Comparison of ENCODE assay signal across 22 cellular contexts in genomic region chr9:117291223-117291622, GRCh38.
DNase-seq lines count a peak whose midpoint lies in the region; ATAC-seq and TF ChIP-seq lines count a peak whose summit lies in the region.
"Had no signal": no experiment of that assay in that cellular context is flagged by ENCODE, and none has a peak within 500 bp of the region (broad histone marks: within the 10 kb centered on the region; RNA-seq: fewer than 3 reads in every experiment).

No MANE protein-coding gene starts in this region.

- no peak overlapping the region for H2BK120ac ChIP-seq in mesenchymal stem cell (ENCODE audit: low read depth, low read length)

- H3K4me1 ChIP-seq in Karpas-422 (ENCODE audit: low read length) (peaks cover 76% of the 10 kb centered on the region), mesenchymal stem cell (ENCODE audit: control insufficient read depth, insufficient read depth, low read depth, low read length) (no peaks in the 10 kb centered on the region)
- H3K4me1 ChIP-seq: A549 had no signal

- no peak overlapping the region for H2BK5ac ChIP-seq in mesenchymal stem cell (ENCODE audit: low read depth, low read length, poor library complexity, severe bottlenecking)

- H4K20me1 ChIP-seq in Karpas-422 (ENCODE audit: insufficient read depth, low read depth, low read length) (no peaks in the 10 kb centered on the region), neural cell (ENCODE audit: insufficient read depth) (no peaks in the 10 kb centered on the region)
- H4K20me1 ChIP-seq: BLaER1 had no signal

- no peak overlapping the region for H3K4me3 ChIP-seq in Karpas-422 (ENCODE audit: low read length)
- peak overlapping the region in 1 of 2 experiments; percentile 11 for H3K4me3 ChIP-seq in mesenchymal stem cell (ENCODE audit: insufficient read depth in 1 of 2, low read depth in 1 of 2, low read length in 2 of 2)
- H3K4me3 ChIP-seq in neural cell (ENCODE audit: low read length): no peak overlapping the region
- H3K4me3 ChIP-seq: A549, BLaER1, GM12878 had no signal

- H3K79me2 ChIP-seq in Karpas-422 (ENCODE audit: low read length): no peaks in the 10 kb centered on the region
- no peaks in the 10 kb centered on the region for H3K79me2 ChIP-seq in neural cell (replicated peaks; ENCODE audit: insufficient read depth, low read length)

- CTCF ChIA-PET in Calu3 (lab: Charles Lee): no interaction called here

- H3K27me3 ChIP-seq in Karpas-422 (ENCODE audit: low read length) (no peaks in the 10 kb centered on the region), mesenchymal stem cell (ENCODE audit: control insufficient read depth in 1 of 2, insufficient read depth in 1 of 2, low read length in 2 of 2) (no peaks in the 10 kb centered on the region), neural cell (ENCODE audit: insufficient read depth, low read depth, low read length) (no peaks in the 10 kb centered on the region)
- H3K27me3 ChIP-seq: BLaER1 had no signal

- TF ChIP-seq RAD21 in neural cell (conservative IDR thresholded peaks at IDR 0.05): no peak

- no peak overlapping the region for H3K14ac ChIP-seq in mesenchymal stem cell (ENCODE audit: low read length in 2 of 2)

- H4K8ac ChIP-seq in mesenchymal stem cell (ENCODE audit: low read length): no peak overlapping the region

- peak; percentile 21 for DNase-seq in left ventricle myocardium superior
- no peak for DNase-seq in left cardiac atrium
- no peak for DNase-seq in Karpas-422
- DNase-seq in mesenchymal stem cell: no peak
- DNase-seq in activated T-cell treated with anti-CD3 and anti-CD28 coated beads, Interleukin-2, amount 50 U/mL, for 4 hours: no peak
- DNase-seq in Calu3: no peak
- DNase-seq in NCI-H1105 (lab: John Stamatoyannopoulos, UW): no peak
- DNase-seq: AML-193; C1 segment of cervical spinal cord; CD4-positive, alpha-beta memory T cell; CD4-positive, CD25-positive, alpha-beta regulatory T cell; CD8-positive, alpha-beta memory T cell; COR-L47; EL; GDM1 had no signal

- H4K91ac ChIP-seq in mesenchymal stem cell (ENCODE audit: low read length): peak overlapping the region; percentile 53

- peak overlapping the region; percentile 92; the same call in 1 of the 2 replicates for H3K27ac ChIP-seq in Karpas-422 (ENCODE audit: low read length)
- H3K27ac ChIP-seq in mesenchymal stem cell (ENCODE audit: low read length, poor library complexity, severe bottlenecking): no peak overlapping the region
- H3K27ac ChIP-seq in neural cell (ENCODE audit: low read length): peak overlapping the region; percentile 50
- H3K27ac ChIP-seq: 22Rv1, A549, BLaER1 had no signal

- H3K4ac ChIP-seq in mesenchymal stem cell (ENCODE audit: low read depth in 1 of 2, low read length in 2 of 2): no peak overlapping the region

- peaks cover 3% of the 10 kb centered on the region for H3K9me3 Mint-ChIP-seq in activated T-cell treated with anti-CD3 and anti-CD28 coated beads, Interleukin-2, amount 50 U/mL, for 4 hours
- H3K9me3 Mint-ChIP-seq in Calu3 (ENCODE audit: low read depth, unreplicated experiment): peaks cover 3% of the 10 kb centered on the region

- H2BK15ac ChIP-seq in mesenchymal stem cell (ENCODE audit: low read depth, poor library complexity, severe bottlenecking): no peak overlapping the region

- 82% methylated on average over 13 of the region's 13 CpGs for WGBS in mesenchymal stem cell

- no peak overlapping the region for H3K27ac Mint-ChIP-seq in Calu3 (ENCODE audit: unreplicated experiment)
- H3K27ac Mint-ChIP-seq: B cell; CD14-positive monocyte; CD4-positive, alpha-beta memory T cell; CD4-positive, CD25-positive, alpha-beta regulatory T cell; CD8-positive, alpha-beta memory T cell had no signal

- no peak overlapping the region for H3K23ac ChIP-seq in mesenchymal stem cell (ENCODE audit: low read length in 2 of 2)

- no peak overlapping the region for H3K4me3 Mint-ChIP-seq in activated T-cell treated with anti-CD3 and anti-CD28 coated beads, Interleukin-2, amount 50 U/mL, for 4 hours
- H3K4me3 Mint-ChIP-seq in Calu3 (ENCODE audit: low read depth, unreplicated experiment): no peak overlapping the region
- H3K4me3 Mint-ChIP-seq: B cell; CD14-positive monocyte; CD4-positive, alpha-beta memory T cell; CD4-positive, CD25-positive, alpha-beta regulatory T cell; CD8-positive, alpha-beta memory T cell had no signal

- H3K4me1 Mint-ChIP-seq in activated T-cell treated with anti-CD3 and anti-CD28 coated beads, Interleukin-2, amount 50 U/mL, for 4 hours (ENCODE audit: low read depth): no peaks in the 10 kb centered on the region
- no peaks in the 10 kb centered on the region for H3K4me1 Mint-ChIP-seq in Calu3 (ENCODE audit: low read depth, unreplicated experiment)
- H3K4me1 Mint-ChIP-seq: B cell; CD14-positive monocyte; CD4-positive, alpha-beta memory T cell; CD4-positive, CD25-positive, alpha-beta regulatory T cell; CD8-positive, alpha-beta memory T cell had no signal

- no peak overlapping the region for H2BK12ac ChIP-seq in mesenchymal stem cell (ENCODE audit: low read length in 2 of 2)

- no peaks in the 10 kb centered on the region for H3K36me3 ChIP-seq in Karpas-422 (ENCODE audit: insufficient read depth, low read length)
- H3K36me3 ChIP-seq in mesenchymal stem cell (ENCODE audit: control insufficient read depth in 1 of 2, insufficient read depth in 2 of 2, low read depth in 1 of 2, low read length in 2 of 2): no peaks in the 10 kb centered on the region
- H3K36me3 ChIP-seq in neural cell (ENCODE audit: insufficient read depth, low read length): no peaks in the 10 kb centered on the region
- H3K36me3 ChIP-seq: BLaER1 had no signal

- no peak for TF ChIP-seq EP300 in neural cell (conservative IDR thresholded peaks at IDR 0.05; ENCODE audit: poor library complexity, severe bottlenecking)

- H3F3A ChIP-seq in neural cell (ENCODE audit: insufficient read depth, low read length, poor library complexity, severe bottlenecking): no peaks in the 10 kb centered on the region

- no peak overlapping the region for H2AFZ ChIP-seq in Karpas-422 (ENCODE audit: low read length)
- H2AFZ ChIP-seq in mesenchymal stem cell (ENCODE audit: low read depth, low read length): no peak overlapping the region
- no peak overlapping the region for H2AFZ ChIP-seq in neural cell (ENCODE audit: low read depth, low read length)

- H3K36me3 Mint-ChIP-seq in activated T-cell treated with anti-CD3 and anti-CD28 coated beads, Interleukin-2, amount 50 U/mL, for 4 hours (ENCODE audit: insufficient read depth): no peaks in the 10 kb centered on the region
- no peaks in the 10 kb centered on the region for H3K36me3 Mint-ChIP-seq in Calu3 (ENCODE audit: insufficient read depth, unreplicated experiment)
- H3K36me3 Mint-ChIP-seq: CD14-positive monocyte; CD4-positive, alpha-beta memory T cell; CD4-positive, CD25-positive, alpha-beta regulatory T cell; CD8-positive, alpha-beta memory T cell had no signal

- no peak overlapping the region for H3K18ac ChIP-seq in mesenchymal stem cell (ENCODE audit: low read depth in 1 of 2, low read length in 2 of 2)

- H3K4me2 ChIP-seq in Karpas-422 (ENCODE audit: low read depth, low read length, poor library complexity, severe bottlenecking) (no peak overlapping the region), mesenchymal stem cell (ENCODE audit: low read length, poor library complexity, severe bottlenecking) (no peak overlapping the region), neural cell (ENCODE audit: low read length) (no peak overlapping the region)
- H3K4me2 ChIP-seq: A549, BLaER1 had no signal

- TF ChIP-seq CTCF in neural cell (IDR thresholded peaks at IDR 0.05; ENCODE audit: poor library complexity, severe bottlenecking) (no peak), Calu3 (IDR thresholded peaks at IDR 0.05; ENCODE audit: unreplicated experiment) (no peak)

- H3K9me3 ChIP-seq in Karpas-422 (ENCODE audit: low read length) (no peaks in the 10 kb centered on the region), mesenchymal stem cell (ENCODE audit: control insufficient read depth, low read length) (no peaks in the 10 kb centered on the region), neural cell (ENCODE audit: low read length) (no peaks in the 10 kb centered on the region)
- H3K9me3 ChIP-seq: A549, BLaER1 had no signal

- no peak overlapping the region for H2AK5ac ChIP-seq in mesenchymal stem cell (ENCODE audit: low read length, severe bottlenecking)

- intact Hi-C loops in left ventricle myocardium superior (cut with micrococcal nuclease): no loop called here
- intact Hi-C loops in left cardiac atrium (cut with DNase I): no loop called here
- intact Hi-C loops in Calu3 (cut with micrococcal nuclease; ENCODE audit: unreplicated experiment): no loop called here

- no peak for ATAC-seq in left ventricle myocardium superior
- ATAC-seq in left cardiac atrium: no peak
- ATAC-seq in activated T-cell treated with anti-CD3 and anti-CD28 coated beads, Interleukin-2, amount 50 U/mL, for 4 hours: no peak
- ATAC-seq: A549, GM12878 had no signal

- H3K9me2 ChIP-seq in Karpas-422 (replicated peaks; ENCODE audit: insufficient read depth, low read length) (no peaks in the 10 kb centered on the region), neural cell (ENCODE audit: insufficient read depth, low read length) (no peaks in the 10 kb centered on the region)

- H3K27me3 Mint-ChIP-seq in activated T-cell treated with anti-CD3 and anti-CD28 coated beads, Interleukin-2, amount 50 U/mL, for 4 hours (ENCODE audit: low read depth): no peaks in the 10 kb centered on the region
- H3K27me3 Mint-ChIP-seq in Calu3 (ENCODE audit: unreplicated experiment): no peaks in the 10 kb centered on the region
- H3K27me3 Mint-ChIP-seq: B cell; CD4-positive, alpha-beta memory T cell; CD4-positive, CD25-positive, alpha-beta regulatory T cell; CD8-positive, alpha-beta memory T cell had no signal

- H3K9ac ChIP-seq in Karpas-422 (ENCODE audit: low read length) (no peak overlapping the region), mesenchymal stem cell (ENCODE audit: low read length) (no peak overlapping the region), neural cell (ENCODE audit: low read length) (no peak overlapping the region)
- H3K9ac ChIP-seq: BLaER1 had no signal

- H3K79me1 ChIP-seq in mesenchymal stem cell (replicated peaks; ENCODE audit: low read length, poor library complexity, severe bottlenecking): no peaks in the 10 kb centered on the region

- BruUV-seq in Calu3 (replicated peaks; lab: Mats Ljungman, UMichigan): no TSS peak

TF ChIP-seq in neural cell, 6 proteins besides CTCF, POLR2A, EP300 and RAD21 (continues in another document):
- TF ChIP-seq TAF1 (IDR thresholded peaks at IDR 0.05; ENCODE audit: low read depth) (no peak), MXI1 (conservative IDR thresholded peaks at IDR 0.05; ENCODE audit: poor library complexity, severe bottlenecking) (no peak), SMC3 (conservative IDR thresholded peaks at IDR 0.05; ENCODE audit: poor library complexity) (no peak), POLR2AphosphoS5 (IDR thresholded peaks at IDR 0.05) (no peak), EZH2 (IDR thresholded peaks at IDR 0.05; ENCODE audit: borderline replicate concordance, insufficient read depth, low read length, poor library complexity, severe bottlenecking) (no peak)
